25 cellular contexts compared by ENCODE assay signal in the genomic region with DNA sequence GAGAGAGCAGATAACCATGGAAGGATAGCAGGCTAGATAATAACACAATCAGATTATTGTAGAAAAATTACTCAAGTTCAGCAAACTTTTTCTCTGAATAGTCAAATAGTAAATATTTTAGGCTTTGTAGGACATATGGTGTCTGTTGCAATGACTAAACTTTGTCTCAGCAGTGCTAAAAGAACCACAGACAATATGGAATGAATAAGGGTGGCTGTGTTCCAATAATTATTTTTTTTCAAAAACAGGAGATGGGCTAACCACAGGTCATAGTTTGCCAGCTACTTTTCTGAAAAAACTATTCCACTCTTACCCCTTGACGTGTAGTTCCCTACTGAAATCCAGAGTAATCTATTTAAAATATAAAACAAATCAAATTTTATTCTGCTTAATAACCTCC.
"Had no signal": no experiment of that assay in that cellular context is flagged by ENCODE, and none has a peak within 500 bp of the region (broad histone marks: within the 10 kb centered on the region; RNA-seq: fewer than 3 reads in every experiment).

No MANE protein-coding gene starts in this region.

- H2AFZ ChIP-seq: hepatocyte, neural progenitor cell had no signal

- H3K9me3 ChIP-seq: lower lobe of right lung, ovary, right atrium auricular region, sigmoid colon, thyroid gland had no signal

- H3K79me2 ChIP-seq: hepatocyte had no signal

- H3K27me3 ChIP-seq: hepatocyte, neural progenitor cell, ovary, right atrium auricular region, sigmoid colon, stomach, thyroid gland had no signal

- H3K4me3 ChIP-seq: coronary artery, hepatocyte, left ventricle myocardium inferior, lower lobe of right lung, neural progenitor cell, ovary, right atrium auricular region, sigmoid colon, skin epidermis, stomach, thyroid gland had no signal

- H3K36me3 ChIP-seq: left ventricle myocardium inferior, lower lobe of right lung, neural progenitor cell, ovary, right atrium auricular region, sigmoid colon, stomach, thyroid gland had no signal

- H3K9ac ChIP-seq: neural progenitor cell had no signal

- H3K27ac ChIP-seq: coronary artery, hepatocyte, left ventricle myocardium inferior, lower lobe of right lung, neural progenitor cell, ovary, right atrium auricular region, sigmoid colon, skin epidermis, stomach, thyroid gland had no signal

- ATAC-seq: left cardiac atrium; lower lobe of right lung; natural killer cell treated with Interleukin-12 subunit alpha and Interleukin-12 subunit beta and Interleukin-15 and Interleukin-18, amount 100 ng/mL, for 72 hours had no signal

- DNase-seq: effector CD4-positive, alpha-beta T cell; endodermal cell; erythroblast; foreskin melanocyte; head of caudate nucleus; kidney; left cardiac atrium; left ventricle myocardium inferior; lower lobe of right lung; mesenchymal stem cell; midbrain; nucleus accumbens; ovary; sigmoid colon; stimulated activated CD4-positive, alpha-beta T cell treated with anti-CD3 and anti-CD28 coated beads, Interleukin-12 subunit alpha, Interleukin-12 subunit beta, amount 100 ng/mL, for 4 hours; stimulated activated naive CD4-positive, alpha-beta T cell; stomach; substantia nigra; thyroid gland had no signal

- H3K4me1 ChIP-seq: left ventricle myocardium inferior, lower lobe of right lung, neural progenitor cell, right atrium auricular region, sigmoid colon, stomach, thyroid gland had no signal

- H3K4me2 ChIP-seq: hepatocyte, neural progenitor cell had no signal
